In the genomic region with DNA sequence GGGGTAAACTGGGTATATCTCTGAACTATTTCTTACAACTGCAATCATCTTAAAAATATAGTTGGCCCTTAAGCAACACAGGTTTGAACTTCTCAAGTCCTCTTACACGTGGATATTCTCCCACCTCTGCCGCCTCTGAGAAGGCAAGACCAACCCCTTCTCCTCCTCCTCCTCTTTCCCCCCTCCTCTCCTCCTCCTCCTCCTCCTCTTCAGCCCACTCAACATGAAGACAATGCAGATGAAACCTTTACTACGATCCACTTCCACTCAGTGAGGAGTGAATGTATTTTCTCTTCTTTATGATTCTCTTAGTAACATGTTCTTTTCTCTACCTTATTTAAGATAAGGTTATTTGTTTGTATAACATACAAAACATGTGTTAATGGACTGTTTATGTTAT, we compare ENCODE assay signal across 26 cellular contexts. TPM values are rescaled to one million over a fixed set of nuclear protein-coding genes. Genes with fewer than 3 reads are reported as not detected.
"Had no signal": no experiment of that assay in that cellular context is flagged by ENCODE, and none has a peak within 500 bp of the region (broad histone marks: within the 10 kb centered on the region; RNA-seq: fewer than 3 reads in every experiment).

No MANE protein-coding gene starts in this region.

- H3K36me3 ChIP-seq: neutrophil, pancreas, stomach, thoracic aorta, thyroid gland, tibial nerve, upper lobe of left lung, vagina had no signal

- DNase-seq: naive B cell; nephron progenitor cell; nucleus accumbens; psoas muscle; right cardiac atrium; small intestine; stimulated activated CD4-positive, alpha-beta T cell treated with anti-CD3 and anti-CD28 coated beads, Interleukin-15, amount 100 ng/mL, for 24 hours; stimulated activated CD4-positive, alpha-beta T cell treated with anti-CD3 and anti-CD28 coated beads, Interleukin-2, amount 100 ng/mL, for 24 hours; stimulated activated CD4-positive, alpha-beta T cell treated with anti-CD3 and anti-CD28 coated beads, Interleukin-2, amount 100 ng/mL, for 48 hours; stimulated activated CD4-positive, alpha-beta T cell treated with anti-CD3 and anti-CD28 coated beads, Interleukin-4, amount 100 ng/mL, for 24 hours; stimulated activated naive B cell treated with anti-CD40 and anti-IgM and Interleukin-4, amounts not matched to agents 10 μg/mL and 1 μg/mL and 100 μg/mL, for 72 hours; stimulated activated naive CD4-positive, alpha-beta T cell treated with Interleukin-2 at 50 U/mL for 16 hours; stomach; thyroid gland; trophoblast cell; upper lobe of left lung had no signal

- H3K4me1 ChIP-seq: pancreas, psoas muscle, tibial nerve, upper lobe of left lung, vagina had no signal

- ATAC-seq: naive thymus-derived CD8-positive, alpha-beta T cell; natural killer cell treated with Interleukin-12 subunit alpha and Interleukin-12 subunit beta and Interleukin-15 and Interleukin-18, amount 100 ng/mL, for 72 hours; pancreas; psoas muscle; right cardiac atrium; sciatic nerve; stimulated activated effector memory CD8-positive, alpha-beta T cell treated with anti-CD3 and anti-CD28 coated beads, Interleukin-12 subunit alpha, Interleukin-12 subunit beta, amount 100 ng/mL, for 72 hours; stimulated activated naive B cell treated with anti-CD40 and anti-IgM and Interleukin-4, amounts not matched to agents 10 μg/mL and 1 μg/mL and 100 μg/mL, for 72 hours had no signal

- FAIRE-seq: pancreas, small intestine, urothelium cell line had no signal

- H3K27ac ChIP-seq: neutrophil, pancreas, psoas muscle, stomach, thoracic aorta, thyroid gland, tibial nerve, upper lobe of left lung, vagina had no signal

- H3K27me3 ChIP-seq: neutrophil, pancreas, thyroid gland, tibial nerve, upper lobe of left lung, vagina had no signal

- H3K4me3 ChIP-seq: pancreas, psoas muscle, stomach, thoracic aorta, thyroid gland, tibial nerve, upper lobe of left lung, vagina had no signal

- H3K9me3 ChIP-seq: neutrophil, pancreas, thoracic aorta, thyroid gland had no signal

RNA-seq across cellular contexts. Expression of gene SHANK2, which starts 20.0 kb away (rescaled TPM):
- total RNA-seq: naive thymus-derived CD8-positive, alpha-beta T cell had no signal
- polyA plus RNA-seq: naive thymus-derived CD8-positive, alpha-beta T cell had no signal
